10 cellular contexts compared by ENCODE assay signal in the genomic region with DNA sequence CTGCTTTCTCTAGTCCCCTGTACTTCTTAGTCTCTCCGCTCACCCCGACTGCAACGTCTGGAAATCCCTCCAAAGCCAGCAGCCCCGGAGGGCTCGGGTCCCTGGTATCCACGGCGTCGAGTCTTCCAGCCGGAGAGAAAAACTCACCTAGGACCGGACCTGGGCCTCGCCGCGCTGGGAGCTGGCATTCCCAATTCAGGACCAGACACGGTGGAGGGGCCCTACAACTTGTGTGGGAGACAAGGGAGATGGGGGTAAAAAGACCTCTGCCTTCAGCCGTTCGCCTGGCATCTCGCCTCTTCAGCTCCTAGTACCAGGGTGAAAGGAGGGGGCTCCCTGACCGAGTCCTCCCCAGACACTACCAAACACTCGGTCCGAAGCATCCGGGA.
DNase-seq lines count a peak whose midpoint lies in the region; ATAC-seq and TF ChIP-seq lines count a peak whose summit lies in the region.
"Had no signal": no experiment of that assay in that cellular context is flagged by ENCODE, and none has a peak within 500 bp of the region (broad histone marks: within the 10 kb centered on the region; RNA-seq: fewer than 3 reads in every experiment).

No MANE protein-coding gene starts in this region.

- no peaks in the 10 kb centered on the region for H3K9me3 Mint-ChIP-seq in nephron

- H3K9me3 ChIP-seq in BLaER1 treated with 17β-estradiol and CSF1 and Interleukin-3, amounts not matched to agents 10 nM and 100 nM (replicated peaks in 1 of 11), result peaks cover 0 to 24% (median 13%) of the 10 kb centered on the region in 11 experiments; a peak in 13 of 22 replicates
- no peaks in the 10 kb centered on the region for H3K9me3 ChIP-seq in HUES48 (ENCODE audit: control insufficient read depth, insufficient read depth, low read length)

- H3K4me1 ChIP-seq in BLaER1 treated with 17β-estradiol and CSF1 and Interleukin-3, amounts not matched to agents 10 nM and 100 nM, result peaks cover 0 to 17% (median 11%) of the 10 kb centered on the region in 10 experiments; a peak in 14 of 20 replicates
- peaks cover 17% of the 10 kb centered on the region for H3K4me1 ChIP-seq in HUES48 (ENCODE audit: control insufficient read depth, insufficient read depth, low read length)

- H3K27ac Mint-ChIP-seq in nephron, result peak overlapping the region; percentile 54 to 88 (median 83)

- no peak for TF ChIP-seq CTCF in nephron (IDR thresholded peaks at IDR 0.05; ENCODE audit: unreplicated experiment in 3 of 3)

- H3K4me1 Mint-ChIP-seq in nephron, result peaks cover 42% of the 10 kb centered on the region

- H3K36me3 ChIP-seq in BLaER1 treated with 17β-estradiol and CSF1 and Interleukin-3, amounts not matched to agents 10 nM and 100 nM, result no peaks in the 10 kb centered on the region
- H3K36me3 ChIP-seq in HUES48 (ENCODE audit: control insufficient read depth, insufficient read depth, low read length), result no peaks in the 10 kb centered on the region

- no peak overlapping the region for H3K9ac ChIP-seq in BLaER1 treated with 17β-estradiol and CSF1 and Interleukin-3, amounts not matched to agents 10 nM and 100 nM
- H3K9ac ChIP-seq in HUES48 (ENCODE audit: low read depth, low read length), result peak overlapping the region; percentile 35

- no peak overlapping the region for H3K27ac ChIP-seq in BLaER1 treated with 17β-estradiol and CSF1 and Interleukin-3, amounts not matched to agents 10 nM and 100 nM
- no peak overlapping the region for H3K27ac ChIP-seq in HUES48 (ENCODE audit: low read depth, low read length)

- no peaks in the 10 kb centered on the region for H3K36me3 Mint-ChIP-seq in nephron (ENCODE audit: low read depth)

- H3K27me3 ChIP-seq in BLaER1 treated with 17β-estradiol and CSF1 and Interleukin-3, amounts not matched to agents 10 nM and 100 nM, result peaks cover 43 to 54% (median 47%) of the 10 kb centered on the region in 11 experiments
- H3K27me3 ChIP-seq in HUES48 (ENCODE audit: control insufficient read depth, insufficient read depth, low read length), result peaks cover 8% of the 10 kb centered on the region

- H3K4me3 ChIP-seq in BLaER1 treated with 17β-estradiol and CSF1 and Interleukin-3, amounts not matched to agents 10 nM and 100 nM, result peak overlapping the region in 2 of 10 experiments; percentile 15 to 25; a peak in 1 of 20 replicates
- H3K4me3 ChIP-seq in HUES48 (ENCODE audit: low read depth, low read length), result peak overlapping the region; percentile 72

- ATAC-seq in HG03520 (IDR thresholded peaks at IDR 0.05; ENCODE audit: unreplicated experiment), result no peak
- ATAC-seq in GM18498 (IDR thresholded peaks at IDR 0.05; ENCODE audit: unreplicated experiment), result no peak

- no peaks in the 10 kb centered on the region for H4K20me1 ChIP-seq in BLaER1 treated with 17β-estradiol and CSF1 and Interleukin-3, amounts not matched to agents 10 nM and 100 nM

- peak overlapping the region in 10 of 11 experiments; percentile 21 to 62 (median 58); a peak in 17 of 22 replicates for H3K4me2 ChIP-seq in BLaER1 treated with 17β-estradiol and CSF1 and Interleukin-3, amounts not matched to agents 10 nM and 100 nM

- peak overlapping the region; percentile 77 to 95 (median 83) for H3K4me3 Mint-ChIP-seq in nephron

- peaks cover 12% of the 10 kb centered on the region for H3K27me3 Mint-ChIP-seq in nephron (ENCODE audit: low read depth)

- DNase-seq in cerebellum (ENCODE audit: low spot score), result peak; percentile 19
- no peak for DNase-seq in GDM1 (lab: John Stamatoyannopoulos, UW)
- no peak for DNase-seq in activated CD8-positive, alpha-beta memory T cell treated with anti-CD3 and anti-CD28 coated beads, Interleukin-2, amount 50 U/mL, for 48 hours
- DNase-seq: activated CD4-positive, alpha-beta T cell treated with anti-CD3 and anti-CD28 coated beads for 4 hours; kidney had no signal
